In genomic region chr12:29438752-29439408, GRCh38 we compare ENCODE assay signal across 25 cellular contexts. TPM values are rescaled to one million over a fixed set of nuclear protein-coding genes. Genes with fewer than 3 reads are reported as not detected.
"Had no signal": no experiment of that assay in that cellular context is flagged by ENCODE, and none has a peak within 500 bp of the region (broad histone marks: within the 10 kb centered on the region; RNA-seq: fewer than 3 reads in every experiment).

No MANE protein-coding gene starts in this region.

- H3K4me3 Mint-ChIP-seq: mesothelial cell of epicardium had no signal

- H3K4me1 ChIP-seq: esophagus squamous epithelium, gastrocnemius medialis, heart right ventricle, left ventricle myocardium inferior, lower lobe of right lung had no signal

- DNase-seq: dermis blood vessel endothelial cell; dorsolateral prefrontal cortex; effector CD4-positive, alpha-beta T cell; effector memory CD4-positive, alpha-beta T cell; erythroblast; esophagus squamous epithelium; foreskin fibroblast; foreskin melanocyte; gastrocnemius medialis; glutamatergic neuron; head of caudate nucleus; heart right ventricle; hippocampal formation; left cardiac atrium; left ventricle myocardium inferior; lower lobe of right lung; mesenchymal stem cell; mucosa of descending colon; naive B cell had no signal

- H3K27ac ChIP-seq: coronary artery, dorsolateral prefrontal cortex, epithelial cell of prostate, esophagus squamous epithelium, gastrocnemius medialis, heart right ventricle, left ventricle myocardium inferior, lower lobe of right lung had no signal

- H3K27ac Mint-ChIP-seq: mesothelial cell of epicardium, naive B cell had no signal

- H3K36me3 Mint-ChIP-seq: mesothelial cell of epicardium, naive B cell had no signal

- H3K36me3 ChIP-seq: esophagus squamous epithelium, gastrocnemius medialis, heart right ventricle, left ventricle myocardium inferior, lower lobe of right lung had no signal

- H3K9me3 ChIP-seq: esophagus squamous epithelium, gastrocnemius medialis, left ventricle myocardium inferior, lower lobe of right lung, mucosa of descending colon had no signal

- H3K4me1 Mint-ChIP-seq: mesothelial cell of epicardium, naive B cell had no signal

- ATAC-seq: esophagus mucosa, gastrocnemius medialis, heart right ventricle, left cardiac atrium, mucosa of descending colon had no signal

- H3K27me3 ChIP-seq: dorsolateral prefrontal cortex, esophagus squamous epithelium, gastrocnemius medialis, heart right ventricle had no signal

- H3K4me3 ChIP-seq: coronary artery, dorsolateral prefrontal cortex, esophagus squamous epithelium, gastrocnemius medialis, heart right ventricle, left ventricle myocardium inferior, lower lobe of right lung, mucosa of descending colon had no signal

RNA-seq across cellular contexts. Expression of gene OVCH1, which starts 58.6 kb away (rescaled TPM):
- total RNA-seq: dermis blood vessel endothelial cell, esophagus mucosa, glomerular endothelial cell, kidney epithelial cell, mesothelial cell of epicardium had no signal
